Comparison of ENCODE assay signal across 8 cellular contexts in the genomic region with DNA sequence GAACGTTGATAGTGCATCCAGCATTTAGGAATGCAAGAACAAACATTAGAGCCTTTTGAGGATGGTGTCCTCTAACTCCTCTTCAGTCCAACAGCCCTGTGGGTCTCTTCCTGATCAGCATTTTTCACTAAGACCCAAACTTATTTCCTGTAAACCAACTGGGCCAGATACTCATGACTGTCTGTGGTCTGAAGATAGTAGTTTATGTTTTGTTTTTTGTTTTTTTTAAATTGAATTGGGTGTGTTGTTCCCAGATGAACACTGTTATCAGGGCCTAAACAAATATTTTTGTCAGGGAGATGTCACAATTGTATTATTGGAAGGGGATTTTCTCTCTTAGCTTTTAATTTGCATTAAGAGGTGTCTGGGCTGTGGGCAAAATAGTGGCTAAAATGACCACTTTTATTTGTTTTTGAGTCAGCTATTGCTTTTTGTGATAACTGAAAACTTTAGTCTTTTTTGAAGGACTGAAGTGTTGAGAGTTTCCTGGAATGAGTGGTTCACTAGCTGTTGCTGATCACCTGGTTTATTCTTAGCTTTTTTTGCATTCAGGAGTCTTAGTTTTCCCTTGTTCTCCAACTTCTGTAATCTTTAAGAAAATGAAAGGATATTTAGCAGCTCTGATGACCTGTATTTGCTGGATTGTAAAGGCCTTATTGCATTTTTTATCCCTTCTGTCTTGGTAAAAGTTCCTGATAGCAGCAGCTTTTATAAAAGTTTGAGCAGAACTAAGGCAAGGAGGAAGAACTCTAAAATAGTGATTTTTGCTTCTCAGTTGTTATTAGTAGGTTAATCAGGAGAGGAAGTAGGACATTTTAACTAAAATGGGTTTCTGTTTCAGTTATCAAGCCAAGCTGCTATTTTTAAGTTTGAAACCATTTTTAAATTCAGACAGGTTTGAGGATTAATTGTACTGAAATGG. TPM values are rescaled to one million over a fixed set of nuclear protein-coding genes. Genes with fewer than 3 reads are reported as not detected.
DNase-seq lines count a peak whose midpoint lies in the region; ATAC-seq and TF ChIP-seq lines count a peak whose summit lies in the region.

No MANE protein-coding gene starts in this region.

- DNase-seq in glutamatergic neuron, result no peak
- DNase-seq in activated CD4-positive, CD25-positive, alpha-beta regulatory T cell (lab: John Stamatoyannopoulos, UW), result no peak
- DNase-seq in epidermal melanocyte (ENCODE audit: insufficient read length, low spot score), result no peak
- no peak for DNase-seq in stimulated activated CD4-positive, alpha-beta T cell treated with anti-CD3 and anti-CD28 coated beads, Interleukin-4, amount 100 ng/mL, for 24 hours
- no peak for DNase-seq in NCI-H1930 (lab: John Stamatoyannopoulos, UW)

- peaks cover 12% of the 10 kb centered on the region for H3K9me3 Mint-ChIP-seq in glutamatergic neuron (ENCODE audit: unreplicated experiment)

- peak overlapping the region; percentile 50; the same call in 1 of the 2 replicates for H3K4me3 ChIP-seq in GM08714 (ENCODE audit: low read length)

- peaks cover 56% of the 10 kb centered on the region for H3K4me1 Mint-ChIP-seq in glutamatergic neuron (ENCODE audit: low read depth, unreplicated experiment)

- peak; percentile 63 for ATAC-seq in GM21390 (IDR thresholded peaks at IDR 0.05; ENCODE audit: unreplicated experiment)
- ATAC-seq in HG03565 (IDR thresholded peaks at IDR 0.05; ENCODE audit: unreplicated experiment), result peak; percentile 50

- peaks cover 2% of the 10 kb centered on the region for H3K27me3 Mint-ChIP-seq in glutamatergic neuron (ENCODE audit: unreplicated experiment)

- TF ChIP-seq CTCF in glutamatergic neuron (IDR thresholded peaks at IDR 0.05; ENCODE audit: partially characterized antibody, unreplicated experiment), result no peak

- no peak overlapping the region for H3K27ac Mint-ChIP-seq in glutamatergic neuron (ENCODE audit: unreplicated experiment)

- H3K36me3 Mint-ChIP-seq in glutamatergic neuron (ENCODE audit: unreplicated experiment), result no peaks in the 10 kb centered on the region

- H3K4me3 Mint-ChIP-seq in glutamatergic neuron (ENCODE audit: unreplicated experiment), result peak overlapping the region; percentile 92

RNA-seq across cellular contexts. Expression of a gene that starts 5.5 kb away (rescaled TPM):
- total RNA-seq in glutamatergic neuron (ENCODE audit: unreplicated experiment), result 90.8 TPM
